23 cellular contexts compared by ENCODE assay signal in the genomic region with DNA sequence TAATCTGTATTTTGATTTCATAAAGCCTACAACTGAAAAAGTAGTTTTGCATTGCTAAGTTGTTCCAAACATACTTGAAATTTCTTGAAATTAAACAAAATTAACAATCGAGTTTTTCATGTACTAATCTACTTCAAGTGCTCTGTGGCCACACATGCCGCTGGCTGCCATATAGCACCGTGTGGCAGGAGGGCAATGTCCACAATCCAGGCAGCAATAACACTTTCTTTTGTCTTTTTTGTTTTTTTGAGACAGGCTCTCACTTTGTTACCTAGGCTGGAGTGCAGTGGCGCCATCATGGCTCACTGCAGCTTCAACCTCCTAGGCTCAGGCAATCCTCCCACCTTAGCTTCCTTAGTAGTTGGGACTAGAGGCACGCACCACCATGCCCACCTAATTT.
"Had no signal": no experiment of that assay in that cellular context is flagged by ENCODE, and none has a peak within 500 bp of the region (broad histone marks: within the 10 kb centered on the region; RNA-seq: fewer than 3 reads in every experiment).

No MANE protein-coding gene starts in this region.

- FAIRE-seq: islet of Langerhans had no signal

- H3K27me3 ChIP-seq: colonic mucosa, esophagus squamous epithelium, heart right ventricle, neutrophil, right atrium auricular region, sigmoid colon, spleen, transverse colon, upper lobe of right lung, uterus had no signal

- H3K9ac ChIP-seq: parathyroid adenoma had no signal

- H3K4me1 ChIP-seq: colonic mucosa, esophagus squamous epithelium, lower lobe of right lung, parathyroid adenoma, prostate gland, right atrium auricular region, sigmoid colon, spleen, transverse colon, upper lobe of right lung, uterus had no signal

- ATAC-seq: heart right ventricle; left cardiac atrium; lower lobe of right lung; natural killer cell; stimulated activated naive B cell treated with anti-CD40 and anti-IgM and Interleukin-4, amounts not matched to agents 10 μg/mL and 1 μg/mL and 100 μg/mL, for 72 hours; upper lobe of right lung had no signal

- H2AFZ ChIP-seq: parathyroid adenoma had no signal

- DNase-seq: colonic mucosa; dermis blood vessel endothelial cell; effector memory CD4-positive, alpha-beta T cell; esophagus squamous epithelium; foreskin melanocyte; glutamatergic neuron; heart right ventricle; hippocampal formation; left cardiac atrium; left ventricle myocardium inferior; lower lobe of right lung; natural killer cell; sigmoid colon; spleen; stimulated activated naive B cell treated with anti-CD40 and anti-IgM and Interleukin-4, amounts not matched to agents 10 μg/mL and 1 μg/mL and 100 μg/mL, for 72 hours; transverse colon; upper lobe of right lung; uterus had no signal

- H3K36me3 ChIP-seq: prostate gland, uterus had no signal

- H3K27ac ChIP-seq: colonic mucosa, esophagus squamous epithelium, heart right ventricle, left ventricle myocardium inferior, lower lobe of right lung, neutrophil, parathyroid adenoma, prostate gland, right atrium auricular region, sigmoid colon, spleen, transverse colon, upper lobe of right lung, uterus had no signal

- H3K4me3 ChIP-seq: colonic mucosa, esophagus squamous epithelium, heart right ventricle, left ventricle myocardium inferior, lower lobe of right lung, prostate gland, right atrium auricular region, sigmoid colon, spleen, transverse colon, upper lobe of right lung, uterus had no signal

- H3K9me3 ChIP-seq: colonic mucosa, esophagus squamous epithelium, heart right ventricle, left ventricle myocardium inferior, lower lobe of right lung, neutrophil, prostate gland, right atrium auricular region, sigmoid colon, spleen, transverse colon, upper lobe of right lung, uterus had no signal
